ENCODE assay signal across 1 cellular context in genomic region chr6:109793793-109794192, GRCh38.
TF ChIP-seq lines count a peak whose summit lies in the region.

No MANE protein-coding gene starts in this region.

TF ChIP-seq in SK-N-SH, 30 proteins besides CTCF, POLR2A, EP300 and RAD21 (continued from another document):
- TF ChIP-seq ZBTB33 (IDR thresholded peaks at IDR 0.05; ENCODE audit: borderline replicate concordance, low read depth), result no peak
- 0 out of 2 replicates have a peak, but pooled peaks have one; percentile 20 for TF ChIP-seq TAF1 (IDR thresholded peaks at IDR 0.05; ENCODE audit: borderline replicate concordance, low read depth, low read length)
- no peak for TF ChIP-seq REST (IDR thresholded peaks at IDR 0.05; ENCODE audit: low read depth, low read length)
- TF ChIP-seq YY1 (IDR thresholded peaks at IDR 0.05; ENCODE audit: low read depth), result peak; percentile 62; the same call in 1 of the 2 replicates
- no peak for TF ChIP-seq GABPA (IDR thresholded peaks at IDR 0.05; ENCODE audit: low read depth)
- TF ChIP-seq FOXJ3 (CRISPR knock-in tag; IDR thresholded peaks at IDR 0.05), result no peak
- TF ChIP-seq FOXM1 (IDR thresholded peaks at IDR 0.05; ENCODE audit: low read depth), result no peak
- no peak for TF ChIP-seq POLR2AphosphoS5 (IDR thresholded peaks at IDR 0.05; ENCODE audit: low read depth, low read length)
- peak; percentile 88 for TF ChIP-seq NFIC (IDR thresholded peaks at IDR 0.05; ENCODE audit: borderline replicate concordance)
- TF ChIP-seq TCF12 (IDR thresholded peaks at IDR 0.05), result peak; percentile 50; the same call in 1 of the 2 replicates
- no peak; the same call in 1 of the 2 replicates for TF ChIP-seq RXRA (IDR thresholded peaks at IDR 0.05; ENCODE audit: borderline replicate concordance, low read depth)
- TF ChIP-seq IRF3 (IDR thresholded peaks at IDR 0.05; ENCODE audit: low read depth, low read length), result no peak
